Comparison of ENCODE assay signal across 9 cellular contexts in the genomic region with DNA sequence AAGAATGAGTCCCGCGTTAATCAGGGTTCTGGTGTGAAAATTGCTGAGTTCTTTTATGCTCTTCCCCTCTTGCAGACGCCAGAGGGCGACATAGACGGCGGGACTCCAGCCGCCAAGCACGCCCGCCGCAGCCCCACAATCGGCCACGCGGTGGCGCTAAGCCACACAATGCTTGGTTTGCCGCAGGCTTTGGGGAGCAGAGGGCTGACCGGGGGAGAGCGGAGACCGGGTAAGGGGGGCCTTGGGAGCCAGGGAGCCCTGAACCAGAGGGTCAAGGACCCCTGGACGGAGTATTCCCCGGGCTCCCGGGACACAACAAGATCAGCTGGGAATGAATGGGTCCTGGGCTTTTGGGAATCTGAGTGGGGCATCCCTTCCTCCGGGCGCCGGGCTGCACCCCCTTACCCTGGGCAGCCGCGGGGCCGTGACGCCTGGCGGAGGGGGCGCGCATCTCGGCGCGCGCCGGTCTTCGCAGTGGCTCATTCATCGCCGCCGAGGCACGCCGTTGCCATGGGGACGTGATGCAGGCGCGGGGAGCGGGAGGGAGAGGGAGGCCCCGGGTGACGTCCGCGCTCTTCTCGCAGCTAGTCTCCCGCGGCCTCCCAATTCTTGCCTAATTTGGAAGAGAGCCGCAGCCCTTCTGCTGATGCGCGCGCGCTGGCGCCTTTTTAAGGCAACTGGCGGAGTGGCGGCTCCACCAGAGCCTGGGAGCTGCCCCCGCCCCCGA. TPM values are rescaled to one million over a fixed set of nuclear protein-coding genes. Genes with fewer than 3 reads are reported as not detected.
DNase-seq lines count a peak whose midpoint lies in the region; ATAC-seq, FAIRE-seq and TF ChIP-seq lines count a peak whose summit lies in the region.
"Had no signal": no experiment of that assay in that cellular context is flagged by ENCODE, and none has a peak within 500 bp of the region (broad histone marks: within the 10 kb centered on the region; RNA-seq: fewer than 3 reads in every experiment).

No MANE protein-coding gene starts in this region.

- H3K4me1 Mint-ChIP-seq in CD8-positive, alpha-beta T cell (ENCODE audit: low read depth): peaks cover 4% of the 10 kb centered on the region

- peak; percentile 88 to 97 (median 90) for DNase-seq in CD8-positive, alpha-beta T cell
- peak; percentile 88 for DNase-seq in H54 (ENCODE audit: insufficient read length, low spot score)
- peak; percentile 83 to 89 for DNase-seq in NCI-H1930 (lab: John Stamatoyannopoulos, UW)
- DNase-seq in T-helper 2 cell: peak; percentile 79 to 95 (median 91)
- peak; percentile 42 to 93 (median 81) for DNase-seq in anterior cingulate cortex (lab: John Stamatoyannopoulos, UW)
- DNase-seq in hepatic stellate cell (ENCODE audit: low spot score): peak; percentile 97
- DNase-seq in putamen (ENCODE audit: low spot score): peak; percentile 86
- peak; percentile 94 to 95 for DNase-seq in uterus

- H3K36me3 Mint-ChIP-seq in CD8-positive, alpha-beta T cell: no peaks in the 10 kb centered on the region

- H3K27ac ChIP-seq in CD8-positive, alpha-beta T cell (ENCODE audit: low read depth, low read length): no peak overlapping the region
- peak overlapping the region; percentile 84 to 85 for H3K27ac ChIP-seq in uterus

- peak; percentile 85 for ATAC-seq in CD8-positive, alpha-beta T cell

- H3K27me3 ChIP-seq in CD8-positive, alpha-beta T cell (ENCODE audit: insufficient read depth, low read length): peaks cover 4% of the 10 kb centered on the region
- no peaks in the 10 kb centered on the region for H3K27me3 ChIP-seq in uterus

- FAIRE-seq in H54 (lab: Jason Lieb, UNC): no peak

- peaks cover 41% of the 10 kb centered on the region for H3K27me3 Mint-ChIP-seq in CD8-positive, alpha-beta T cell (ENCODE audit: low read depth)

- no peaks in the 10 kb centered on the region for H3K36me3 ChIP-seq in CD8-positive, alpha-beta T cell (ENCODE audit: insufficient read depth, low read length)
- no peaks in the 10 kb centered on the region for H3K36me3 ChIP-seq in uterus

- intact Hi-C loops in CD8-positive, alpha-beta T cell (cut with DNase I, micrococcal nuclease): loop anchor here (1.0 kb wide), 9 partner anchors 13 to 426 kb away; partner anchors contain the start of genes NPAS4 (in 1 of the 2) and RBM14 (in 1 of the 2)
- intact Hi-C loops in uterus (cut with DNase I; ENCODE audit: low total_unique reads): no loop called here

- H3K9me3 ChIP-seq in CD8-positive, alpha-beta T cell (ENCODE audit: low read length): no peaks in the 10 kb centered on the region
- no peaks in the 10 kb centered on the region for H3K9me3 ChIP-seq in uterus

- POLR2A ChIA-PET in CD8-positive, alpha-beta T cell (lab: Charles Lee): interaction anchor here (1.9 kb wide), 1 partner anchor 13 kb away, joined by 7 read pairs; no protein-coding TSS in a partner anchor

- TF ChIP-seq POLR2A in H54 (IDR thresholded peaks at IDR 0.05; ENCODE audit: low read depth, low read length): no peak
- TF ChIP-seq POLR2A in uterus (IDR thresholded peaks at IDR 0.05): peak; percentile 54 to 63

- no peaks in the 10 kb centered on the region for H3K9me3 Mint-ChIP-seq in CD8-positive, alpha-beta T cell

- no peak overlapping the region for H3K27ac Mint-ChIP-seq in CD8-positive, alpha-beta T cell

- peaks cover 8% of the 10 kb centered on the region for H3K4me1 ChIP-seq in CD8-positive, alpha-beta T cell (ENCODE audit: insufficient read depth, low read length)
- peaks cover 0 to 6% of the 10 kb centered on the region in 2 donors for H3K4me1 ChIP-seq in uterus

- CTCF ChIA-PET in CD8-positive, alpha-beta T cell (lab: Charles Lee): interaction anchor here (0.6 to 6.5 kb wide), 19 partner anchors 9 to 426 kb away, joined by 3 to 77 read pairs (median 4); partner anchors contain the start of genes MRPL11, NPAS4 and RBM4B

- peak overlapping the region; percentile 79 for H3K4me3 Mint-ChIP-seq in CD8-positive, alpha-beta T cell

- H3K4me3 ChIP-seq in CD8-positive, alpha-beta T cell (ENCODE audit: low read depth, low read length): peak overlapping the region; percentile 62
- H3K4me3 ChIP-seq in uterus: peak overlapping the region; percentile 22 to 43

- peak; percentile 100 for TF ChIP-seq CTCF in CD8-positive, alpha-beta T cell (IDR thresholded peaks at IDR 0.05)
- peak; percentile 98 to 100 (median 100) for TF ChIP-seq CTCF in uterus (IDR thresholded peaks at IDR 0.05)

RNA-seq across cellular contexts. Expression of gene NPAS4, which starts 12.2 kb away (rescaled TPM):
- not detected for total RNA-seq in CD8-positive, alpha-beta T cell
- 10 to 100 TPM in 1 of 4 donors, 1 to 10 TPM in 1, under 1 TPM in 1, not detected in 1; 0.97 to 12.6 (median 1.5) TPM for total RNA-seq in uterus
- total RNA-seq: activated CD8-positive, alpha-beta memory T cell treated with anti-CD3 and anti-CD28 coated beads for 36 hours had no signal

RNA-seq across cellular contexts. Expression of gene MRPL11, which starts 30.0 kb away (rescaled TPM):
- total RNA-seq in CD8-positive, alpha-beta T cell: 10 to 100 TPM; 19.8 to 20.6 TPM
- 10 to 100 TPM; 28.7 to 57.9 (median 33.4) TPM for total RNA-seq in uterus

RNA-seq across cellular contexts. Expression of gene SLC29A2, which starts 37.1 kb away (rescaled TPM):
- total RNA-seq in CD8-positive, alpha-beta T cell: 1 to 10 TPM; 5.6 to 6.0 TPM
- total RNA-seq in uterus: 1 to 10 TPM in 2 of 4 donors, under 1 TPM in 1, not detected in 1; 0.26 to 3.5 (median 1.5) TPM

RNA-seq across cellular contexts. Expression of gene PELI3, which starts 58.1 kb away (rescaled TPM):
- 10 to 100 TPM; 12.6 to 16.8 TPM for total RNA-seq in CD8-positive, alpha-beta T cell
- 10 to 100 TPM; 13.8 to 35.0 (median 24.0) TPM for total RNA-seq in uterus
